8 cellular contexts compared by ENCODE assay signal in genomic region chr6:70566751-70567382, GRCh38. TPM values are rescaled to one million over a fixed set of nuclear protein-coding genes. Genes with fewer than 3 reads are reported as not detected.
DNase-seq lines count a peak whose midpoint lies in the region; ATAC-seq and TF ChIP-seq lines count a peak whose summit lies in the region.

Gene SDHAF4, plus strand, starts transcription at chr6:70566930. Its CDS starts 11 bp downstream, at chr6:70566941.

- H3K4me3 Mint-ChIP-seq in activated T-helper 2 cell treated with anti-CD3 and anti-CD28 coated beads, Interferon-gamma antibody, Interleukin-2, Interleukin-4, amounts not matched to agents 10 μg/mL and 5 μg/mL and 100 μg/mL, durations not matched to agents 14 hours and 24 hours and 36 hours (ENCODE audit: low read depth), result peak within 1 kb of the TSS; percentile 85
- peak within 1 kb of the TSS; percentile 83 for H3K4me3 Mint-ChIP-seq in natural killer cell treated with Interleukin-12 subunit alpha and Interleukin-12 subunit beta and Interleukin-15 and Interleukin-18, amount 100 ng/mL, for 72 hours

- intact Hi-C loops in activated T-helper 2 cell treated with anti-CD3 and anti-CD28 coated beads, Interferon-gamma antibody, Interleukin-2, Interleukin-4, amounts not matched to agents 10 μg/mL and 5 μg/mL and 100 μg/mL, durations not matched to agents 14 hours and 24 hours and 36 hours (cut with micrococcal nuclease), result loop anchor here (1.0 to 5.0 kb wide), 3 partner anchors 32 to 154 kb away; partner anchors contain the start of genes FAM135A and SMAP1

- peak; percentile 100 for ATAC-seq in natural killer cell treated with Interleukin-12 subunit alpha and Interleukin-12 subunit beta and Interleukin-15 and Interleukin-18, amount 100 ng/mL, for 72 hours

- peaks cover 12% of the 10 kb centered on the region for H3K4me1 Mint-ChIP-seq in activated T-helper 2 cell treated with anti-CD3 and anti-CD28 coated beads, Interferon-gamma antibody, Interleukin-2, Interleukin-4, amounts not matched to agents 10 μg/mL and 5 μg/mL and 100 μg/mL, durations not matched to agents 14 hours and 24 hours and 36 hours (ENCODE audit: low read depth)
- H3K4me1 Mint-ChIP-seq in natural killer cell treated with Interleukin-12 subunit alpha and Interleukin-12 subunit beta and Interleukin-15 and Interleukin-18, amount 100 ng/mL, for 72 hours (ENCODE audit: low read depth in 2 of 2), result peaks cover 5% of the 10 kb centered on the region in 2 donors

- TF ChIP-seq CTCF in LNCaP clone FGC (IDR thresholded peaks at IDR 0.05; ENCODE audit: control insufficient read depth, extremely low read depth, insufficient read depth) (no peak), fibroblast of pulmonary artery (IDR thresholded peaks at IDR 0.05; ENCODE audit: low read length, missing control alignments) (no peak)

- DNase-seq in ELF-1 (ENCODE audit: low read depth, low spot score), result peak; percentile 93
- peak; percentile 81 for DNase-seq in H4 (ENCODE audit: low spot score)
- peak; percentile 50 for DNase-seq in LNCaP clone FGC (ENCODE audit: low read depth)
- peak; percentile 99 for DNase-seq in RPMI8226
- peak; percentile 90 for DNase-seq in activated T-helper 2 cell treated with anti-CD3 and anti-CD28 coated beads, Interferon-gamma antibody, Interleukin-2, Interleukin-4, amounts not matched to agents 10 μg/mL and 5 μg/mL and 100 μg/mL, durations not matched to agents 14 hours and 24 hours and 36 hours (ENCODE audit: low spot score)
- peak; percentile 87 for DNase-seq in fibroblast of pulmonary artery (ENCODE audit: low read depth)
- peak; percentile 95 for DNase-seq in natural killer cell treated with Interleukin-12 subunit alpha and Interleukin-12 subunit beta and Interleukin-15 and Interleukin-18, amount 100 ng/mL, for 72 hours (ENCODE audit: low spot score)
- DNase-seq in stimulated activated naive CD4-positive, alpha-beta T cell treated with Interleukin-2 at 50 U/mL for 16 hours (lab: John Stamatoyannopoulos, UW), result peak; percentile 95

- H3K4me3 ChIP-seq in LNCaP clone FGC (ENCODE audit: low read depth, low read length) (peak within 1 kb of the TSS; percentile 79), fibroblast of pulmonary artery (replicated peaks; ENCODE audit: low read depth, low read length) (peak within 1 kb of the TSS; percentile 83)

- H3K9me3 Mint-ChIP-seq in activated T-helper 2 cell treated with anti-CD3 and anti-CD28 coated beads, Interferon-gamma antibody, Interleukin-2, Interleukin-4, amounts not matched to agents 10 μg/mL and 5 μg/mL and 100 μg/mL, durations not matched to agents 14 hours and 24 hours and 36 hours, result no peaks in the 10 kb centered on the region
- no peaks in the 10 kb centered on the region for H3K9me3 Mint-ChIP-seq in natural killer cell treated with Interleukin-12 subunit alpha and Interleukin-12 subunit beta and Interleukin-15 and Interleukin-18, amount 100 ng/mL, for 72 hours

- peaks cover 25% of the 10 kb centered on the region for H3K36me3 Mint-ChIP-seq in activated T-helper 2 cell treated with anti-CD3 and anti-CD28 coated beads, Interferon-gamma antibody, Interleukin-2, Interleukin-4, amounts not matched to agents 10 μg/mL and 5 μg/mL and 100 μg/mL, durations not matched to agents 14 hours and 24 hours and 36 hours (ENCODE audit: low read depth)
- H3K36me3 Mint-ChIP-seq in natural killer cell treated with Interleukin-12 subunit alpha and Interleukin-12 subunit beta and Interleukin-15 and Interleukin-18, amount 100 ng/mL, for 72 hours, result no peaks in the 10 kb centered on the region

- peak within 1 kb of the TSS; percentile 80 for H3K27ac Mint-ChIP-seq in activated T-helper 2 cell treated with anti-CD3 and anti-CD28 coated beads, Interferon-gamma antibody, Interleukin-2, Interleukin-4, amounts not matched to agents 10 μg/mL and 5 μg/mL and 100 μg/mL, durations not matched to agents 14 hours and 24 hours and 36 hours
- H3K27ac Mint-ChIP-seq in natural killer cell treated with Interleukin-12 subunit alpha and Interleukin-12 subunit beta and Interleukin-15 and Interleukin-18, amount 100 ng/mL, for 72 hours, result peak within 1 kb of the TSS; percentile 60 to 81

- no peaks in the 10 kb centered on the region for H3K27me3 Mint-ChIP-seq in activated T-helper 2 cell treated with anti-CD3 and anti-CD28 coated beads, Interferon-gamma antibody, Interleukin-2, Interleukin-4, amounts not matched to agents 10 μg/mL and 5 μg/mL and 100 μg/mL, durations not matched to agents 14 hours and 24 hours and 36 hours (ENCODE audit: low read depth)
- peaks cover 0 to 3% of the 10 kb centered on the region in 2 donors for H3K27me3 Mint-ChIP-seq in natural killer cell treated with Interleukin-12 subunit alpha and Interleukin-12 subunit beta and Interleukin-15 and Interleukin-18, amount 100 ng/mL, for 72 hours

RNA-seq across cellular contexts. Expression of gene SDHAF4, which starts in this region (rescaled TPM):
- 7.5 and 15.7 TPM in 2 replicates for total RNA-seq in H4 (2014; rRNA removed; shearing (Covaris generic))
- 10.6 and 12.1 TPM in 2 replicates for total RNA-seq in activated T-helper 2 cell treated with anti-CD3 and anti-CD28 coated beads, Interferon-gamma antibody, Interleukin-2, Interleukin-4, amounts not matched to agents 10 μg/mL and 5 μg/mL and 100 μg/mL, durations not matched to agents 14 hours and 24 hours and 36 hours
- total RNA-seq in natural killer cell treated with Interleukin-12 subunit alpha and Interleukin-12 subunit beta and Interleukin-15 and Interleukin-18, amount 100 ng/mL, for 72 hours, result 10 to 100 TPM in 1 of 2 donors, 1 to 10 TPM in 1; 6.2 to 11.5 TPM

Comparison
In these comparisons a context has a peak if more than half of its experiments do, and no peak if none do; other contexts are left out.
1. Peak in every context shown above with its lines: DNase-seq, ATAC-seq and H3K4me3 ChIP-seq.